1 cellular context compared by ENCODE assay signal in genomic region chr6:116665464-116665863, GRCh38.
A peak's percentile ranks its signal among the peaks of the same experiment; 100 is the strongest.
TF ChIP-seq lines count a peak whose summit lies in the region.

No MANE protein-coding gene starts in this region.

TF ChIP-seq in K562, 482 proteins besides CTCF, POLR2A, EP300 and RAD21:
- TF ChIP-seq RBM22 (IDR thresholded peaks at IDR 0.05; ENCODE audit: low read depth, low read length, poor library complexity, severe bottlenecking) (no peak), KDM5B (IDR thresholded peaks at IDR 0.05; ENCODE audit: insufficient replicate concordance, low read depth, low read length) (no peak), MLLT1 (IDR thresholded peaks at IDR 0.05) (peak in 1 of 2 experiments; percentile 30; a peak in 1 of 4 replicates), ZNF384 (IDR thresholded peaks at IDR 0.05; ENCODE audit: low read depth, low read length) (peak; percentile 66), HES1 (IDR thresholded peaks at IDR 0.05; ENCODE audit: low read depth) (no peak)
